In the genomic region with DNA sequence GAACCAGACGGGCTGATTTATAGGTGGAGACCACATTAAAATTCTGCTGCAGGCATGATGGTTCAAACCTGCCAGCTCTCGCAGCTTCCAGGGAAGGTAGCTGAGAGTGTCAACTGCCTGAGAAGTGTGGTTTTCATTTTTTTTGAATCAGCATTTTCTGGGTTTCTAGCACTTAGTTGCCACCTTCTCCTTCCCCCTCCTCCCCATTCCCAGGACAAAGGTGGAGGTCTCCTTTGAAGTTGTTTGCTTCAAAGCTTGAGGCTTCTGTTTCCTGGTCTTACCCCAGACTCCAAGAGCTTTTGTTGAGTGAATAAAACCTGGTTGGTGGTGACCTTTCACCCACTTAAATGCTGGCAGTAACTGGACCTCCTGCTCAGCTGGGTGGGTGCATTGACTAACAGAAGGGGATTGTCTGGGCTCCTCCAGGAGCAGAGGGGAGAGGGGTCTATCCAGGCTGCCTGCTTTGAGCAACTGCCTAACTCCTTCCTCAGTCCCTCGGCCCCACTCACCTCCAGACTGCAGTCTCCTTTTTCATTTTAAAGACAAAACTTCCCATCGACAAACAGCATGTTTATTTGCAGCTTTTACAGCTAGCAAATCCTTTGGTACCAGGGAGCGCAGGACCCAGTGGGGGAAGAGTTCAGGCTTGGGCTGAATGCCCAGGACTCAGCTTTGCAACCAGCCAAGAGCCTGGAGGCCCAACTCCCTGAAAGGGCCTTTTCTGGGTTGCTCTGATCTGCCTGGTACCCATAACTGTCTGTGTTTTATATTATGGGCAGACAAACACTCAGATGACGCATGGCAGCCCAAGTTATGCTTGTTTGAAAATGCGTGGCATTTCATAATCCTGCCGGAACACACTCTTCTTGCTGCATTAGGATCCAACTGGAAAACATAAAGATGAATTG, we compare ENCODE assay signal across 8 cellular contexts. TPM values are rescaled to one million over a fixed set of nuclear protein-coding genes. Genes with fewer than 3 reads are reported as not detected.
DNase-seq lines count a peak whose midpoint lies in the region; ATAC-seq and TF ChIP-seq lines count a peak whose summit lies in the region.

No MANE protein-coding gene starts in this region.

- H3K4me1 Mint-ChIP-seq in osteocyte (ENCODE audit: unreplicated experiment): peaks cover 36% of the 10 kb centered on the region
- peaks cover 0 to 7% (median 4%) of the 10 kb centered on the region in 7 donors for H3K4me1 Mint-ChIP-seq in naive thymus-derived CD4-positive, alpha-beta T cell

- peaks cover 35% of the 10 kb centered on the region for H4K20me1 ChIP-seq in BLaER1

- intact Hi-C loops in naive thymus-derived CD4-positive, alpha-beta T cell (cut with micrococcal nuclease): loop anchor here in 1 of 2 donors (5.0 kb wide), 1 partner anchor 122 kb away; no protein-coding TSS in a partner anchor

- POLR2A ChIA-PET in naive thymus-derived CD4-positive, alpha-beta T cell (lab: Charles Lee): interaction anchor here (0.8 kb wide), 1 partner anchor 36 kb away, joined by 3 read pairs; no protein-coding TSS in a partner anchor

- no peaks in the 10 kb centered on the region for H3K9me3 Mint-ChIP-seq in osteocyte (ENCODE audit: unreplicated experiment)
- H3K9me3 Mint-ChIP-seq in naive thymus-derived CD4-positive, alpha-beta T cell: no peaks in the 10 kb centered on the region

- H3K27me3 ChIP-seq in BLaER1: peaks cover 50% of the 10 kb centered on the region
- peaks cover 0 to 3% of the 10 kb centered on the region in 2 donors for H3K27me3 ChIP-seq in naive thymus-derived CD4-positive, alpha-beta T cell (ENCODE audit: control insufficient read depth in 2 of 2, insufficient read depth in 2 of 2, low read length in 2 of 2)

- H3K27ac Mint-ChIP-seq in osteocyte (ENCODE audit: unreplicated experiment): peak overlapping the region; percentile 76
- no peak overlapping the region for H3K27ac Mint-ChIP-seq in naive thymus-derived CD4-positive, alpha-beta T cell

- H3K4me2 ChIP-seq in BLaER1: peak overlapping the region; percentile 13; the same call in 1 of the 2 replicates

- ATAC-seq in HG03196 (IDR thresholded peaks at IDR 0.05; ENCODE audit: unreplicated experiment): no peak
- ATAC-seq in naive thymus-derived CD4-positive, alpha-beta T cell: no peak

- H3K4me3 Mint-ChIP-seq in osteocyte (ENCODE audit: unreplicated experiment): peak overlapping the region; percentile 91
- H3K4me3 Mint-ChIP-seq in naive thymus-derived CD4-positive, alpha-beta T cell: no peak overlapping the region

- TF ChIP-seq CTCF in osteocyte (IDR thresholded peaks at IDR 0.05): no peak

- DNase-seq in SW480 (ENCODE audit: low spot score): peak; percentile 79
- DNase-seq in globus pallidus (ENCODE audit: low spot score): peak; percentile 98
- DNase-seq in osteocyte (ENCODE audit: extremely low spot score, unreplicated experiment): no peak
- DNase-seq in SIG-M5 treated with dmso at 0.1 percent for 504 hours (lab: John Stamatoyannopoulos, UW; ENCODE audit: unreplicated experiment): no peak
- no peak for DNase-seq in NCI-H2029 treated with DMSO at 0.1 percent for 48 hours (lab: John Stamatoyannopoulos, UW)
- no peak for DNase-seq in naive thymus-derived CD4-positive, alpha-beta T cell

- H3K9ac ChIP-seq in BLaER1: no peak overlapping the region

- H3K36me3 ChIP-seq in BLaER1: no peaks in the 10 kb centered on the region
- no peaks in the 10 kb centered on the region for H3K36me3 ChIP-seq in naive thymus-derived CD4-positive, alpha-beta T cell (ENCODE audit: control insufficient read depth in 2 of 3, insufficient read depth in 3 of 3, low read length in 3 of 3)

- H3K4me3 ChIP-seq in BLaER1: no peak overlapping the region
- no peak overlapping the region for H3K4me3 ChIP-seq in naive thymus-derived CD4-positive, alpha-beta T cell (ENCODE audit: low read length)

- no peaks in the 10 kb centered on the region for H3K9me3 ChIP-seq in BLaER1
- no peaks in the 10 kb centered on the region for H3K9me3 ChIP-seq in naive thymus-derived CD4-positive, alpha-beta T cell (ENCODE audit: control insufficient read depth in 2 of 3, low read length in 3 of 3)

- H3K4me1 ChIP-seq in BLaER1: peaks cover 27% of the 10 kb centered on the region
- peaks cover 6 to 12% of the 10 kb centered on the region in 2 donors for H3K4me1 ChIP-seq in naive thymus-derived CD4-positive, alpha-beta T cell (ENCODE audit: control insufficient read depth in 2 of 2, insufficient read depth in 2 of 2, low read length in 2 of 2)

- CTCF ChIA-PET in naive thymus-derived CD4-positive, alpha-beta T cell (lab: Charles Lee): interaction anchor here (0.6 to 1.0 kb wide), 2 partner anchors 157 to 200 kb away, joined by 3 to 4 read pairs; a partner anchor contains a TSS

- peaks cover 13% of the 10 kb centered on the region for H3K36me3 Mint-ChIP-seq in osteocyte (ENCODE audit: unreplicated experiment)
- no peaks in the 10 kb centered on the region for H3K36me3 Mint-ChIP-seq in naive thymus-derived CD4-positive, alpha-beta T cell

- no peak overlapping the region for H3K27ac ChIP-seq in BLaER1
- H3K27ac ChIP-seq in naive thymus-derived CD4-positive, alpha-beta T cell (ENCODE audit: low read depth, low read length): no peak overlapping the region

- H3K27me3 Mint-ChIP-seq in osteocyte (ENCODE audit: unreplicated experiment): no peaks in the 10 kb centered on the region
- peaks cover 12 to 50% (median 17%) of the 10 kb centered on the region in 5 donors for H3K27me3 Mint-ChIP-seq in naive thymus-derived CD4-positive, alpha-beta T cell

RNA-seq across cellular contexts. Expression of a gene that starts 3.6 kb away (rescaled TPM):
- total RNA-seq in osteocyte: 141 and 160 TPM in 2 replicates
- 100 to 1,000 TPM in 1 of 5 experiments, 10 to 100 TPM in 2, 1 to 10 TPM in 2; 2.5 to 244 (median 11.7) TPM for total RNA-seq in naive thymus-derived CD4-positive, alpha-beta T cell
- under 1 TPM; 0.64 to 0.71 TPM for polyA plus RNA-seq in naive thymus-derived CD4-positive, alpha-beta T cell

Comparison
In these comparisons a context has a peak if more than half of its experiments do, and no peak if none do; other contexts are left out.
1. DNase-seq: peak in SW480 (single experiment) and globus pallidus (single experiment); none in osteocyte (single experiment), SIG-M5 treated with dmso at 0.1 percent for 504 hours (single experiment), NCI-H2029 treated with DMSO at 0.1 percent for 48 hours (single experiment) and naive thymus-derived CD4-positive, alpha-beta T cell (0 of 9).